ENCODE assay signal across 34 cellular contexts in genomic region chr2:7075834-7076233, GRCh38.
"Had no signal": no experiment of that assay in that cellular context is flagged by ENCODE, and none has a peak within 500 bp of the region (broad histone marks: within the 10 kb centered on the region; RNA-seq: fewer than 3 reads in every experiment).

No MANE protein-coding gene starts in this region.

- H3K27ac Mint-ChIP-seq: activated B cell treated with CpG ODN at 0.5 μM for 24 hours; activated CD8-positive, alpha-beta T cell treated with anti-CD3 and anti-CD28 coated beads for 36 hours; activated naive CD4-positive, alpha-beta T cell treated with anti-CD3 and anti-CD28 coated beads for 36 hours; activated naive CD4-positive, alpha-beta T cell treated with anti-CD3 and anti-CD28 coated beads, Interleukin-2, amount 50 U/mL, for 24 hours; activated naive CD8-positive, alpha-beta T cell treated with anti-CD3 and anti-CD28 coated beads for 36 hours; activated naive CD8-positive, alpha-beta T cell treated with anti-CD3 and anti-CD28 coated beads, Interleukin-2, amount 50 U/mL, for 24 hours; activated T-helper 1 cell treated with anti-CD3 and anti-CD28 coated beads, Interleukin-12 subunit alpha, Interleukin-12 subunit beta, Interleukin-2, Interleukin-4 antibody, amounts not matched to agents 30 ng/mL and 10 ng/mL and 1 ng/mL, durations not matched to agents 14 hours and 24 hours and 36 hours; activated T-helper 2 cell treated with anti-CD3 and anti-CD28 coated beads, Interferon-gamma antibody, Interleukin-2, Interleukin-4, amounts not matched to agents 10 μg/mL and 5 μg/mL and 100 μg/mL, durations not matched to agents 14 hours and 24 hours and 36 hours; brain; T-cell; T-helper 1 cell treated with Interleukin-12 subunit alpha and Interleukin-12 subunit beta and Interleukin-4 antibody, amounts not matched to agents 30 μg/mL and 1 μg/mL, for 36 hours; T-helper 2 cell treated with Interferon-gamma antibody and Interleukin-4, amounts not matched to agents 5 μg/mL and 100 μg/mL, for 36 hours had no signal

- H3K27ac ChIP-seq: ascending aorta, breast epithelium, cardiac muscle cell, colonic mucosa, epithelial cell of prostate, gastroesophageal sphincter, heart right ventricle, WERI-Rb-1 had no signal

- H3K36me3 ChIP-seq: ascending aorta, breast epithelium, cardiac muscle cell, colonic mucosa, gastroesophageal sphincter, heart right ventricle, WERI-Rb-1 had no signal

- H3K9me3 ChIP-seq: ascending aorta, breast epithelium, colonic mucosa, gastroesophageal sphincter, heart right ventricle had no signal

- H3K27me3 Mint-ChIP-seq: activated CD8-positive, alpha-beta T cell treated with anti-CD3 and anti-CD28 coated beads for 36 hours; activated naive CD4-positive, alpha-beta T cell treated with anti-CD3 and anti-CD28 coated beads, Interleukin-2, amount 50 U/mL, for 24 hours; activated naive CD8-positive, alpha-beta T cell treated with anti-CD3 and anti-CD28 coated beads for 36 hours; activated naive CD8-positive, alpha-beta T cell treated with anti-CD3 and anti-CD28 coated beads, Interleukin-2, amount 50 U/mL, for 24 hours; brain; T-cell had no signal

- ATAC-seq: activated CD4-positive, CD25-positive, alpha-beta regulatory T cell treated with anti-CD3 and anti-CD28 coated beads, Interleukin-2, amount 50 U/mL, for 24 hours; activated CD8-positive, alpha-beta T cell treated with anti-CD3 and anti-CD28 coated beads for 36 hours; activated naive CD8-positive, alpha-beta T cell treated with anti-CD3 and anti-CD28 coated beads, Interleukin-2, amount 50 U/mL, for 24 hours; activated T-cell treated with anti-CD3 and anti-CD28 coated beads, Interleukin-2, amount 50 U/mL, for 4 hours; gastroesophageal sphincter; heart right ventricle; T-cell had no signal

- DNase-seq: activated B cell treated with CpG ODN at 0.5 μM for 24 hours; activated CD4-positive, alpha-beta T cell treated with anti-CD3 and anti-CD28 coated beads for 48 hours; activated CD4-positive, alpha-beta T cell treated with anti-CD3 and anti-CD28 coated beads, Interleukin-2, amount 50 U/mL, for 1 hour; activated CD4-positive, alpha-beta T cell treated with anti-CD3 and anti-CD28 coated beads, Interleukin-2, amount 50 U/mL, for 48 hours; activated CD8-positive, alpha-beta memory T cell treated with anti-CD3 and anti-CD28 coated beads for 24 hours; activated CD8-positive, alpha-beta T cell treated with anti-CD3 and anti-CD28 coated beads for 36 hours; activated effector memory CD4-positive, alpha-beta T cell treated with anti-CD3 and anti-CD28 coated beads, Interleukin-2, amount 50 U/mL, for 16 hours; activated naive CD4-positive, alpha-beta T cell treated with anti-CD3 and anti-CD28 coated beads for 36 hours; activated naive CD8-positive, alpha-beta T cell treated with anti-CD3 and anti-CD28 coated beads for 36 hours; activated naive CD8-positive, alpha-beta T cell treated with anti-CD3 and anti-CD28 coated beads, Interleukin-2, amount 50 U/mL, for 24 hours; activated T-cell treated with anti-CD3 and anti-CD28 coated beads, Interleukin-2, amount 50 U/mL, for 4 hours; central memory CD4-positive, alpha-beta T cell; cerebellar nuclear complex; colonic mucosa; effector CD8-positive, alpha-beta T cell; foreskin melanocyte; heart right ventricle; T-cell; T1000; WERI-Rb-1 had no signal

- H3K4me1 ChIP-seq: ascending aorta, breast epithelium, colonic mucosa, gastroesophageal sphincter had no signal

- H3K4me3 ChIP-seq: ascending aorta, breast epithelium, cardiac muscle cell, colonic mucosa, gastroesophageal sphincter, heart right ventricle had no signal

- H3K4me3 Mint-ChIP-seq: activated B cell treated with CpG ODN at 0.5 μM for 24 hours; activated CD8-positive, alpha-beta T cell treated with anti-CD3 and anti-CD28 coated beads for 36 hours; activated naive CD4-positive, alpha-beta T cell treated with anti-CD3 and anti-CD28 coated beads for 36 hours; activated naive CD4-positive, alpha-beta T cell treated with anti-CD3 and anti-CD28 coated beads, Interleukin-2, amount 50 U/mL, for 24 hours; activated naive CD8-positive, alpha-beta T cell treated with anti-CD3 and anti-CD28 coated beads for 36 hours; activated naive CD8-positive, alpha-beta T cell treated with anti-CD3 and anti-CD28 coated beads, Interleukin-2, amount 50 U/mL, for 24 hours; activated T-cell treated with anti-CD3 and anti-CD28 coated beads, Interleukin-2, amount 50 U/mL, for 4 hours; activated T-helper 1 cell treated with anti-CD3 and anti-CD28 coated beads, Interleukin-12 subunit alpha, Interleukin-12 subunit beta, Interleukin-2, Interleukin-4 antibody, amounts not matched to agents 30 ng/mL and 10 ng/mL and 1 ng/mL, durations not matched to agents 14 hours and 24 hours and 36 hours; brain; T-cell; T-helper 1 cell treated with Interleukin-12 subunit alpha and Interleukin-12 subunit beta and Interleukin-4 antibody, amounts not matched to agents 30 μg/mL and 1 μg/mL, for 36 hours; T-helper 2 cell treated with Interferon-gamma antibody and Interleukin-4, amounts not matched to agents 5 μg/mL and 100 μg/mL, for 36 hours had no signal

- H3K9me3 Mint-ChIP-seq: activated CD8-positive, alpha-beta T cell treated with anti-CD3 and anti-CD28 coated beads for 36 hours; activated naive CD4-positive, alpha-beta T cell treated with anti-CD3 and anti-CD28 coated beads for 36 hours; activated naive CD4-positive, alpha-beta T cell treated with anti-CD3 and anti-CD28 coated beads, Interleukin-2, amount 50 U/mL, for 24 hours; activated naive CD8-positive, alpha-beta T cell treated with anti-CD3 and anti-CD28 coated beads for 36 hours; activated naive CD8-positive, alpha-beta T cell treated with anti-CD3 and anti-CD28 coated beads, Interleukin-2, amount 50 U/mL, for 24 hours; activated T-cell treated with anti-CD3 and anti-CD28 coated beads, Interleukin-2, amount 50 U/mL, for 4 hours; activated T-helper 1 cell treated with anti-CD3 and anti-CD28 coated beads, Interleukin-12 subunit alpha, Interleukin-12 subunit beta, Interleukin-2, Interleukin-4 antibody, amounts not matched to agents 30 ng/mL and 10 ng/mL and 1 ng/mL, durations not matched to agents 14 hours and 24 hours and 36 hours; activated T-helper 2 cell treated with anti-CD3 and anti-CD28 coated beads, Interferon-gamma antibody, Interleukin-2, Interleukin-4, amounts not matched to agents 10 μg/mL and 5 μg/mL and 100 μg/mL, durations not matched to agents 14 hours and 24 hours and 36 hours; brain; T-cell; T-helper 1 cell treated with Interleukin-12 subunit alpha and Interleukin-12 subunit beta and Interleukin-4 antibody, amounts not matched to agents 30 μg/mL and 1 μg/mL, for 36 hours; T-helper 2 cell treated with Interferon-gamma antibody and Interleukin-4, amounts not matched to agents 5 μg/mL and 100 μg/mL, for 36 hours had no signal

- FAIRE-seq: endometrium, endothelial cell of umbilical vein had no signal

- H3K4me1 Mint-ChIP-seq: activated B cell treated with CpG ODN at 0.5 μM for 24 hours; activated naive CD4-positive, alpha-beta T cell treated with anti-CD3 and anti-CD28 coated beads, Interleukin-2, amount 50 U/mL, for 24 hours; activated naive CD8-positive, alpha-beta T cell treated with anti-CD3 and anti-CD28 coated beads for 36 hours; activated naive CD8-positive, alpha-beta T cell treated with anti-CD3 and anti-CD28 coated beads, Interleukin-2, amount 50 U/mL, for 24 hours; brain; T-cell had no signal

- H3K27me3 ChIP-seq: ascending aorta, breast epithelium, cardiac muscle cell, colonic mucosa, gastroesophageal sphincter, heart right ventricle had no signal
